Comparison of ENCODE assay signal across 8 cellular contexts in the genomic region with DNA sequence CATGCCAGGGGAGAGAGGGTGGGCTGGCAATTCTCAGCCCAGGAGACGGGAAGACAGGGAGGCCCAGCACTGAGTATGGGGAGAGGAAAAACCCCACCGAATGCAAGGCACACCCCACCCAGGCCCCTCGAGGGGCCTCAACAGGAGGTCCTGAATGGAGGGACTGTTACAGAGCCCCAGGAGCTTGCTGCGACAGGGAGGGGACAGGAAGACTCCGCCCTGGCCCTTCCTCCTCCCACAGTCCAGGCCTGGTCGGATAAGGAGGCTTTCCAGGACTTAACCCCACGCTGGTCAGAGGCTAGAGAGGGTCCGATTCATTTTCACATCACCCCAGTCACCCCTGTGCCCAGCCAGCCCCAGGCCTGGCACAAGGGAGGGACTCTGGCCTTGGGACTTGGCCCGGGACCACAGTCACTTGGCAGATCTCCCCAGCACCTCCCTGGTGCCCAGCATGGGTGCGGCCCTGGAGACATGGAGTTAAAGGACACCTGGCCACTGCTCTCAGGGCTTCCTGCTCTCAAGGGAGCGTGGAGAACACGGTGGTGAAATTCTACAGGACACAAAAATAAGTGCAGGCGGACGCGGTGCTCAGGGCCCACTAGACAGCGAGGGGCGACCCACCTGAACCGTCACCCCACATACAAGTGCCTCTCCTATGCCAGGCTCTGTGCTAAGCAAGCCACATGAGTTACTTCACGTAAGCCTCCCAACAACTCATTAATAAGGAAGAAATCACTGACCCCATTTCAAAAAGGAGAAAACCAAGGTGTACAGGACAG. TPM values are rescaled to one million over a fixed set of nuclear protein-coding genes. Genes with fewer than 3 reads are reported as not detected.
DNase-seq lines count a peak whose midpoint lies in the region; ATAC-seq, FAIRE-seq and TF ChIP-seq lines count a peak whose summit lies in the region.

No MANE protein-coding gene starts in this region.

- H3K9ac ChIP-seq in BLaER1: peak overlapping the region; percentile 80
- H3K9ac ChIP-seq in HepG2 (ENCODE audit: insufficient read depth, low read depth, low read length): peak overlapping the region; percentile 82

- intact Hi-C loops in HepG2 (cut with micrococcal nuclease; ENCODE audit: unreplicated experiment) (no loop called here), thyroid gland (cut with DNase I) (no loop called here)

- POLR2A ChIA-PET in HepG2 (lab: Yijun Ruan, JAX): interaction anchor here (0.9 to 2.4 kb wide), 4 partner anchors 9 to 179 kb away, joined by 3 to 9 read pairs (median 6); no protein-coding TSS in a partner anchor

- H4K20me1 ChIP-seq in BLaER1 (peaks cover 38% of the 10 kb centered on the region), HepG2 (ENCODE audit: insufficient read depth, low read length) (peaks cover 3% of the 10 kb centered on the region; the same call in 1 of the 2 replicates)

- CTCF ChIA-PET in HepG2 (lab: Yijun Ruan, JAX; ENCODE audit: low intra/inter-chr PET ratio, low total read pairs): no interaction called here

- peaks cover 43% of the 10 kb centered on the region for H3K79me2 ChIP-seq in HepG2 (ENCODE audit: insufficient read depth, low read length)

- no peak for TF ChIP-seq RAD21 in HepG2 (CRISPR knock-in tag; IDR thresholded peaks at IDR 0.05)

- H3K27ac ChIP-seq in BLaER1 (no peak overlapping the region), HepG2 (ENCODE audit: extremely low read length, insufficient read depth, low read length) (peak overlapping the region; percentile 25), thyroid gland (peak overlapping the region; percentile 90 to 98 (median 95))

- FAIRE-seq in bronchial epithelial cell (lab: Jason Lieb, UNC): no peak
- FAIRE-seq in HepG2 (lab: Jason Lieb, UNC): no peak

- in situ Hi-C loops in HepG2 (cut with HindIII; ENCODE audit: extremely low pct_ligation_motif_present, low pct_unique_long_range_greater_than_20kb): no loop called here

- no peak for TF ChIP-seq EP300 in HepG2 (IDR thresholded peaks at IDR 0.05; ENCODE audit: low read depth in 2 of 2, low read length in 2 of 2)
- no peak for TF ChIP-seq EP300 in HepG2 (CRISPR knock-in tag; IDR thresholded peaks at IDR 0.05; ENCODE audit: borderline replicate concordance)

- no peaks in the 10 kb centered on the region for H3K36me3 ChIP-seq in BLaER1
- H3K36me3 ChIP-seq in bronchial epithelial cell (ENCODE audit: control insufficient read depth, insufficient read depth, low read length): peaks cover 2% of the 10 kb centered on the region
- peaks cover 4 to 8% of the 10 kb centered on the region in 2 experiments; a peak in 3 of 5 replicates for H3K36me3 ChIP-seq in HepG2 (replicated peaks in 1 of 2; ENCODE audit: control insufficient read depth in 1 of 2, insufficient read depth in 2 of 2, low read length in 2 of 2)
- H3K36me3 ChIP-seq in thyroid gland: no peaks in the 10 kb centered on the region

- 10% methylated on average over 14 of the region's 19 CpGs for WGBS in HepG2 (ENCODE audit: low lambda C conversion rate)
- WGBS in thyroid gland, 2 donors: 0 to 8% methylated on average over 4 to 18 of the region's 19 CpGs

- H3K4me1 ChIP-seq in BLaER1: peaks cover 39% of the 10 kb centered on the region
- H3K4me1 ChIP-seq in HepG2 (ENCODE audit: insufficient read depth, low read length): peaks cover 52% of the 10 kb centered on the region
- H3K4me1 ChIP-seq in thyroid gland: peaks cover 70 to 73% of the 10 kb centered on the region in 2 donors

- TF ChIP-seq POLR2A in HepG2 (IDR thresholded peaks at IDR 0.05; ENCODE audit: insufficient read depth in 1 of 2, low read depth in 2 of 2, low read length in 2 of 2) (no peak), thyroid gland (IDR thresholded peaks at IDR 0.05) (peak in 1 of 2 donors; percentile 72)

- H3K9me3 ChIP-seq in BLaER1 (no peaks in the 10 kb centered on the region), HepG2 (ENCODE audit: low read length) (no peaks in the 10 kb centered on the region), thyroid gland (no peaks in the 10 kb centered on the region)

- TF ChIP-seq CTCF in bronchial epithelial cell (IDR thresholded peaks at IDR 0.05; ENCODE audit: insufficient read depth, low read length, severe bottlenecking) (no peak), HepG2 (CRISPR knock-in tag; IDR thresholded peaks at IDR 0.05) (no peak), thyroid gland (IDR thresholded peaks at IDR 0.05) (peak in 2 of 6 experiments; percentile 7 to 11)

- TSS peak; percentile 47 for BruUV-seq in HepG2 (replicated peaks; lab: Mats Ljungman, UMichigan)

- H2AFZ ChIP-seq in HepG2 (ENCODE audit: low read length): no peak overlapping the region

- H3K4me3 ChIP-seq in BLaER1: peak overlapping the region; percentile 89
- H3K4me3 ChIP-seq in bronchial epithelial cell (ENCODE audit: low read depth, low read length): peak overlapping the region; percentile 89
- peak overlapping the region; percentile 75 to 86 (median 84) for H3K4me3 ChIP-seq in HepG2 (replicated peaks in 1 of 3; ENCODE audit: insufficient read depth in 1 of 3, low read depth in 2 of 3, low read length in 3 of 3)
- peak overlapping the region; percentile 29 to 73 (median 62) for H3K4me3 ChIP-seq in thyroid gland (replicated peaks in 1 of 3)

- H3K27me3 ChIP-seq in BLaER1: no peaks in the 10 kb centered on the region
- no peaks in the 10 kb centered on the region for H3K27me3 ChIP-seq in bronchial epithelial cell (ENCODE audit: control insufficient read depth, insufficient read depth, low read length)
- no peaks in the 10 kb centered on the region; a peak in 2 of 5 replicates for H3K27me3 ChIP-seq in HepG2 (ENCODE audit: control insufficient read depth in 1 of 2, insufficient read depth in 2 of 2, low read length in 2 of 2)
- H3K27me3 ChIP-seq in thyroid gland: no peaks in the 10 kb centered on the region

- H3K4me2 ChIP-seq in BLaER1: peak overlapping the region; percentile 99
- peak overlapping the region; percentile 86 for H3K4me2 ChIP-seq in HepG2 (ENCODE audit: low read depth, low read length)

- peak; percentile 62 for DNase-seq in LHCN-M2 (ENCODE audit: low read depth)
- no peak for DNase-seq in bronchial epithelial cell (ENCODE audit: low read depth)
- no peak for DNase-seq in HepG2 (ENCODE audit: low spot score)
- peak; percentile 94 for DNase-seq in thyroid gland
- no peak for DNase-seq in HuH-7.5 (ENCODE audit: low spot score)
- DNase-seq in globus pallidus (ENCODE audit: low spot score): no peak

- ATAC-seq in HepG2: peak; percentile 33
- ATAC-seq in GM18519 (IDR thresholded peaks at IDR 0.05; ENCODE audit: low FRiP score, unreplicated experiment): no peak

TF ChIP-seq in HepG2, 621 proteins besides CTCF, POLR2A, EP300 and RAD21 (continues in another document):
- TF ChIP-seq MAF1 (CRISPR knock-in tag; IDR thresholded peaks at IDR 0.05; ENCODE audit: borderline replicate concordance): no peak
- TF ChIP-seq BCL6 (CRISPR knock-in tag; IDR thresholded peaks at IDR 0.05): peak; percentile 5; the same call in 1 of the 2 replicates
- TF ChIP-seq SRSF4 (IDR thresholded peaks at IDR 0.05; ENCODE audit: low read depth, low read length, poor library complexity, severe bottlenecking): no peak
- no peak for TF ChIP-seq ZNF550 (CRISPR knock-in tag; IDR thresholded peaks at IDR 0.05; ENCODE audit: borderline replicate concordance)
- TF ChIP-seq, protein P1, sequence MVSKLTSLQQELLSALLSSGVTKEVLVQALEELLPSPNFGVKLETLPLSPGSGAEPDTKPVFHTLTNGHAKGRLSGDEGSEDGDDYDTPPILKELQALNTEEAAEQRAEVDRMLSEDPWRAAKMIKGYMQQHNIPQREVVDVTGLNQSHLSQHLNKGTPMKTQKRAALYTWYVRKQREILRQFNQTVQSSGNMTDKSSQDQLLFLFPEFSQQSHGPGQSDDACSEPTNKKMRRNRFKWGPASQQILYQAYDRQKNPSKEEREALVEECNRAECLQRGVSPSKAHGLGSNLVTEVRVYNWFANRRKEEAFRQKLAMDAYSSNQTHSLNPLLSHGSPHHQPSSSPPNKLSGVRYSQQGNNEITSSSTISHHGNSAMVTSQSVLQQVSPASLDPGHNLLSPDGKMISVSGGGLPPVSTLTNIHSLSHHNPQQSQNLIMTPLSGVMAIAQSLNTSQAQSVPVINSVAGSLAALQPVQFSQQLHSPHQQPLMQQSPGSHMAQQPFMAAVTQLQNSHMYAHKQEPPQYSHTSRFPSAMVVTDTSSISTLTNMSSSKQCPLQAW (CRISPR knock-in tag; IDR thresholded peaks at IDR 0.05): peak; percentile 46; the same call in 1 of the 2 replicates
- no peak for TF ChIP-seq ZNF333 (CRISPR knock-in tag; IDR thresholded peaks at IDR 0.05; ENCODE audit: borderline replicate concordance)
- TF ChIP-seq MTA1 (CRISPR knock-in tag; IDR thresholded peaks at IDR 0.05; ENCODE audit: borderline replicate concordance): 0 out of 2 replicates have a peak, but pooled peaks have one; percentile 22
- peak; percentile 52 for TF ChIP-seq ZNF7 (CRISPR knock-in tag; IDR thresholded peaks at IDR 0.05)
- TF ChIP-seq HOXA3 (CRISPR knock-in tag; IDR thresholded peaks at IDR 0.05): no peak
- no peak for TF ChIP-seq ADNP (CRISPR knock-in tag; IDR thresholded peaks at IDR 0.05)

RNA-seq across cellular contexts. Expression of a gene that starts 44.8 kb away (rescaled TPM):
- 40.4 and 98.0 TPM in 2 replicates for total RNA-seq in LHCN-M2 (2014; rRNA removed)
- 33.2 TPM for polyA plus RNA-seq in LHCN-M2 (2012)
- 7.9 and 17.1 TPM in 2 replicates for total RNA-seq in bronchial epithelial cell
- total RNA-seq in HepG2 (2016; rRNA removed; fragmentation: Illumina TruSeq; extraction: Trizol): 2.9 and 4.4 TPM in 2 replicates
- 2.6 and 3.0 TPM in 2 replicates for total RNA-seq in HepG2 (2016; cell fraction: cytosol; rRNA removed; fragmentation: Illumina TruSeq; extraction: Trizol; ENCODE audit: low read depth)
- 2.7 and 5.6 TPM in 2 replicates for total RNA-seq in HepG2 (2016; cell fraction: insoluble cytoplasmic fraction; rRNA removed; fragmentation: Illumina TruSeq; extraction: Trizol)
- 3.8 and 5.2 TPM in 2 replicates for total RNA-seq in HepG2 (2016; cell fraction: membrane; rRNA removed; fragmentation: Illumina TruSeq; extraction: Trizol)
- total RNA-seq in HepG2 (2016; cell fraction: nucleus; rRNA removed; fragmentation: Illumina TruSeq; extraction: Trizol): 2.6 and 3.7 TPM in 2 replicates
- 2.9 and 4.1 TPM in 2 replicates for polyA plus RNA-seq in HepG2 (2011; rRNA removed)
- polyA plus RNA-seq in HepG2 (2011; cell fraction: cytosol; rRNA removed): 2.4 and 5.1 TPM in 2 replicates
- polyA plus RNA-seq in HepG2 (2011; cell fraction: nucleus; rRNA removed): 6.7 and 8.1 TPM in 2 replicates
- polyA plus RNA-seq in HepG2 (2012): 5.9 and 8.8 TPM in 2 replicates
- 5.5 and 6.6 TPM in 2 replicates for polyA plus RNA-seq in HepG2 (2016; cell fraction: cytosol; fragmentation: Illumina TruSeq; extraction: Trizol; ENCODE audit: low read depth)
- polyA plus RNA-seq in HepG2 (2016; cell fraction: insoluble cytoplasmic fraction; fragmentation: Illumina TruSeq; extraction: Trizol; ENCODE audit: low read depth): 5.6 and 8.0 TPM in 2 replicates
- 6.0 and 6.1 TPM in 2 replicates for polyA plus RNA-seq in HepG2 (2016; cell fraction: membrane; fragmentation: Illumina TruSeq; extraction: Trizol; ENCODE audit: low read depth)
- 8.0 and 9.7 TPM in 2 replicates for polyA plus RNA-seq in HepG2 (2016; cell fraction: nucleus; fragmentation: Illumina TruSeq; extraction: Trizol; ENCODE audit: insufficient read depth, low read depth)
- polyA minus RNA-seq in HepG2 (2011; rRNA and poly(A)+ RNA removed; ENCODE audit: low replicate concordance): 3.4 and 23.2 TPM in 2 replicates
- polyA minus RNA-seq in HepG2 (2011; cell fraction: cytosol; rRNA and poly(A)+ RNA removed): 4.3 and 8.2 TPM in 2 replicates
- 3.6 and 7.6 TPM in 2 replicates for polyA minus RNA-seq in HepG2 (2011; cell fraction: nucleus; rRNA and poly(A)+ RNA removed)
- 100 to 1,000 TPM in 2 of 4 donors, 10 to 100 TPM in 2; 23.8 to 139 (median 106) TPM for total RNA-seq in thyroid gland

Comparison
In these comparisons a context has a peak if more than half of its experiments do, and no peak if none do; other contexts are left out.
1. DNase-seq: peak in LHCN-M2 (single experiment) and thyroid gland (2 of 2); none in bronchial epithelial cell (single experiment), HepG2 (single experiment), HuH-7.5 (single experiment) and globus pallidus (single experiment).
2. Peak in every context shown above with its lines, with median percentiles within 50 percentile points of each other: H3K4me3 ChIP-seq.